24 cellular contexts compared by ENCODE assay signal in the genomic region with DNA sequence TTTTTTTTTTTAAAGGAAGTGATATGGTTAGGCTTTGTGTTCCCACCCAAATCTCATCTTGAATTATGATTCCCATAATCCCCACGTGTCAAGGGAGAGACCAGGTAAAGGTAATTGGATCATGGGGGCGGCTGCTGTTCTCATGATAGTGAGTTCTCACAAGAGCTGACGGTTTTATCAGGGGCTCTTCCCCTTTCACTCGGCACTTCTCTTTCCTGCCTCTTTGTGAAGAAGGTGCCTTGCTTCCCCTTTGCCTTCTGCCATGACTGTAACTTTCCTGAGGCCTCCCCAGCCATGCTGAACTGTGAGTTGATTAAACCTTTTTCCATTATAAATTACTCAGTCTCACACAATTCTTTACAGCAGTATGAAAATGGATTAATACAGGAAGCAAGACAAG.
DNase-seq lines count a peak whose midpoint lies in the region; ATAC-seq and TF ChIP-seq lines count a peak whose summit lies in the region.
"Had no signal": no experiment of that assay in that cellular context is flagged by ENCODE, and none has a peak within 500 bp of the region (broad histone marks: within the 10 kb centered on the region; RNA-seq: fewer than 3 reads in every experiment).

No MANE protein-coding gene starts in this region.

- H3K9me3 ChIP-seq in T-helper 17 cell (ENCODE audit: control insufficient read depth, low read length, poor library complexity, severe bottlenecking) (no peaks in the 10 kb centered on the region), left lung (peaks cover 0 to 4% of the 10 kb centered on the region in 2 donors)
- H3K9me3 ChIP-seq: HAP-1, ovary, SJSA1 had no signal

- intact Hi-C loops in left lung (cut with DNase I), result no loop called here

- H3K27ac Mint-ChIP-seq in T-helper 17 cell, result peak overlapping the region; percentile 16
- peak overlapping the region; percentile 95 for H3K27ac Mint-ChIP-seq in nephron progenitor cell
- H3K27ac Mint-ChIP-seq: IgD-negative memory B cell; natural killer cell; T-helper 1 cell treated with Interleukin-12 subunit alpha and Interleukin-12 subunit beta and Interleukin-4 antibody, amounts not matched to agents 30 μg/mL and 1 μg/mL, for 36 hours; type B pancreatic cell had no signal

- no peaks in the 10 kb centered on the region for H3K4me1 ChIP-seq in left lung
- H3K4me1 ChIP-seq: HAP-1, SJSA1 had no signal

- peaks cover 19% of the 10 kb centered on the region for H3K9me3 Mint-ChIP-seq in nephron progenitor cell
- H3K9me3 Mint-ChIP-seq: central memory CD8-positive, alpha-beta T cell; type B pancreatic cell had no signal

- H3K27me3 Mint-ChIP-seq in T-helper 17 cell, result peaks cover 9% of the 10 kb centered on the region
- H3K27me3 Mint-ChIP-seq in nephron progenitor cell (ENCODE audit: low read depth, poor library complexity), result peaks cover 7% of the 10 kb centered on the region
- H3K27me3 Mint-ChIP-seq: central memory CD8-positive, alpha-beta T cell; IgD-negative memory B cell; type B pancreatic cell had no signal

- H3K4me3 Mint-ChIP-seq in T-helper 17 cell (no peak overlapping the region), nephron progenitor cell (no peak overlapping the region)
- H3K4me3 Mint-ChIP-seq: central memory CD8-positive, alpha-beta T cell; IgD-negative memory B cell; natural killer cell; T-helper 1 cell treated with Interleukin-12 subunit alpha and Interleukin-12 subunit beta and Interleukin-4 antibody, amounts not matched to agents 30 μg/mL and 1 μg/mL, for 36 hours; type B pancreatic cell had no signal

- no peaks in the 10 kb centered on the region for H3K27me3 ChIP-seq in left lung
- H3K27me3 ChIP-seq: BLaER1, ovary, SJSA1 had no signal

- H3K4me1 Mint-ChIP-seq in T-helper 17 cell (peaks cover 4% of the 10 kb centered on the region), nephron progenitor cell (peaks cover 16% of the 10 kb centered on the region)

- H3K36me3 Mint-ChIP-seq in T-helper 17 cell (ENCODE audit: low read depth), result peaks cover 7% of the 10 kb centered on the region
- peaks cover 21% of the 10 kb centered on the region for H3K36me3 Mint-ChIP-seq in nephron progenitor cell (ENCODE audit: low read depth)
- H3K36me3 Mint-ChIP-seq: natural killer cell, type B pancreatic cell had no signal

- H3K27ac ChIP-seq in left lung, result no peak overlapping the region
- H3K27ac ChIP-seq: BLaER1, ovary, SJSA1, VCaP had no signal

- DNase-seq in GF-D8 (lab: John Stamatoyannopoulos, UW) (peak; percentile 61), MV-4-11 (lab: John Stamatoyannopoulos, UW) (peak; percentile 73), T-helper 17 cell (no peak), nephron progenitor cell (no peak), dedifferentiated amniotic fluid mesenchymal stem cell (ENCODE audit: extremely low spot score) (no peak), left lung (no peak)
- no peak for DNase-seq in activated CD4-positive, alpha-beta T cell treated with anti-CD3 and anti-CD28 coated beads for 48 hours
- DNase-seq: activated CD4-positive, alpha-beta T cell treated with anti-CD3 and anti-CD28 coated beads, Interleukin-2, amount 50 U/mL, for 1 hour; activated T-cell treated with anti-CD3 and anti-CD28 coated beads, Interleukin-2, amount 50 U/mL, for 48 hours; COR-L47; DMS79 treated with DMSO at 0.1 percent for 48 hours; midbrain; natural killer cell; NCI-H146; ovary; stimulated activated CD4-positive, alpha-beta T cell treated with anti-CD3 and anti-CD28 coated beads, Interleukin-2, amount 100 ng/mL, for 24 hours had no signal

- no peak for TF ChIP-seq CTCF in nephron progenitor cell (IDR thresholded peaks at IDR 0.05)
- no peak for TF ChIP-seq CTCF in left lung (IDR thresholded peaks at IDR 0.05)

- ATAC-seq in T-helper 17 cell, result no peak
- ATAC-seq in left lung, result no peak
- ATAC-seq: natural killer cell had no signal

- H3K4me3 ChIP-seq in left lung, result no peak overlapping the region
- H3K4me3 ChIP-seq: BLaER1, HAP-1, ovary, SJSA1 had no signal

- no peaks in the 10 kb centered on the region for H3K36me3 ChIP-seq in left lung
- H3K36me3 ChIP-seq: HAP-1, ovary, SJSA1 had no signal

Comparison
In these comparisons a context has a peak if more than half of its experiments do, and no peak if none do; other contexts are left out.
1. DNase-seq: peak in GF-D8 (single experiment) and MV-4-11 (single experiment); none in T-helper 17 cell (0 of 3), nephron progenitor cell (single experiment), dedifferentiated amniotic fluid mesenchymal stem cell (single experiment), left lung (0 of 2) and activated CD4-positive, alpha-beta T cell treated with anti-CD3 and anti-CD28 coated beads for 48 hours (single experiment).